10 cellular contexts compared by ENCODE assay signal in the genomic region with DNA sequence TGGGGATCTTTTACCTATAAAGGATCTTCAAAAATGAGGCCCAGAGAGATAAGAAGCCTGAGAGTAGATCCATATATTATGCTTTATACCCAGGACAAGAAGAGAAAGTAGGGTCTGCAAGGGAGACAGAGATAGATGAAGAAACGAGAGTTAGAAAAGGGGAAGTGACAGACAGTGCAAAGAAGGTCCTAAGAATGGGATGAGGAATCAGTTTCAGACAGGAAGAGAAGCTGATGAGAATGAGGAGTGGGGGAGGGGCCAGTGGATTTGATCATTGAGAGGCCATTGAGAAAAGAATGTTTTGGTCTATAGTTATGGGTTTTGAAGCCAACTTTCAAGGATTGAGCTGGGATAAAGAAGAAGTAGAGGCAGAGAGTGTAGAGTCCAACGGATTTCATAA. TPM values are rescaled to one million over a fixed set of nuclear protein-coding genes. Genes with fewer than 3 reads are reported as not detected.
DNase-seq lines count a peak whose midpoint lies in the region; ATAC-seq and TF ChIP-seq lines count a peak whose summit lies in the region.
"Had no signal": no experiment of that assay in that cellular context is flagged by ENCODE, and none has a peak within 500 bp of the region (broad histone marks: within the 10 kb centered on the region; RNA-seq: fewer than 3 reads in every experiment).

No MANE protein-coding gene starts in this region.

- whole genome bisulfite sequencing in suprapubic skin: 83% methylated on average over 2 of the region's 2 CpGs
- 79% methylated on average over 2 of the region's 2 CpGs for WGBS in prostate gland

- H3K27ac ChIP-seq in suprapubic skin: no peak overlapping the region
- H3K27ac ChIP-seq in prostate gland: no peak overlapping the region

- ATAC-seq in GM18511 (IDR thresholded peaks at IDR 0.05; ENCODE audit: unreplicated experiment) (peak; percentile 81), GM21717 (IDR thresholded peaks at IDR 0.05; ENCODE audit: unreplicated experiment) (peak; percentile 81), HG03571 (IDR thresholded peaks at IDR 0.05; ENCODE audit: unreplicated experiment) (peak; percentile 91)
- no peak for ATAC-seq in activated CD4-positive, CD25-positive, alpha-beta regulatory T cell treated with anti-CD3 and anti-CD28 coated beads, Interleukin-2, amount 50 U/mL, for 24 hours

- DNase-seq in suprapubic skin (ENCODE audit: low spot score in 2 of 2): no peak
- DNase-seq in prostate gland (ENCODE audit: low spot score): no peak
- no peak for DNase-seq in stimulated activated naive CD4-positive, alpha-beta T cell treated with Interleukin-2 at 50 U/mL for 16 hours (lab: John Stamatoyannopoulos, UW)
- DNase-seq: DMS 273 treated with DMSO at 0.1 percent for 48 hours, NCI-H524 had no signal

- TF ChIP-seq POLR2A in suprapubic skin (IDR thresholded peaks at IDR 0.05): no peak
- TF ChIP-seq POLR2A in prostate gland (IDR thresholded peaks at IDR 0.05): no peak

- intact Hi-C loops in dendritic cell treated with granulocyte-macrophage colony-stimulating factor and Interleukin-4, amounts not matched to agents 40 ng/mL and 50 ng/mL, for 4 days (cut with micrococcal nuclease): loop anchor here (5.0 kb wide), 2 partner anchors 128 to 153 kb away; no protein-coding TSS in a partner anchor
- intact Hi-C loops in prostate gland (cut with DNase I): loop anchor here (10.0 kb wide), 1 partner anchor 175 kb away; no protein-coding TSS in a partner anchor

- TF ChIP-seq EP300 in suprapubic skin (IDR thresholded peaks at IDR 0.05): no peak

- no peak overlapping the region for H3K4me3 ChIP-seq in suprapubic skin
- no peak overlapping the region for H3K4me3 ChIP-seq in prostate gland

- H3K36me3 ChIP-seq in suprapubic skin (no peaks in the 10 kb centered on the region), prostate gland (no peaks in the 10 kb centered on the region)

- H3K27me3 ChIP-seq in suprapubic skin (no peaks in the 10 kb centered on the region), prostate gland (replicated peaks; ENCODE audit: insufficient read depth) (no peaks in the 10 kb centered on the region)

- H3K27me3 Mint-ChIP-seq in dendritic cell treated with granulocyte-macrophage colony-stimulating factor and Interleukin-4, amounts not matched to agents 40 ng/mL and 50 ng/mL, for 4 days: no peaks in the 10 kb centered on the region

- H3K4me3 Mint-ChIP-seq in dendritic cell treated with granulocyte-macrophage colony-stimulating factor and Interleukin-4, amounts not matched to agents 40 ng/mL and 50 ng/mL, for 4 days: peak overlapping the region; percentile 11

- no peaks in the 10 kb centered on the region for H3K9me3 ChIP-seq in suprapubic skin
- no peaks in the 10 kb centered on the region for H3K9me3 ChIP-seq in prostate gland

- H3K27ac Mint-ChIP-seq in dendritic cell treated with granulocyte-macrophage colony-stimulating factor and Interleukin-4, amounts not matched to agents 40 ng/mL and 50 ng/mL, for 4 days: peak overlapping the region; percentile 82

- TF ChIP-seq CTCF in suprapubic skin (IDR thresholded peaks at IDR 0.05) (no peak), prostate gland (IDR thresholded peaks at IDR 0.05) (no peak)

- H3K9me3 Mint-ChIP-seq in dendritic cell treated with granulocyte-macrophage colony-stimulating factor and Interleukin-4, amounts not matched to agents 40 ng/mL and 50 ng/mL, for 4 days: no peaks in the 10 kb centered on the region

- no peaks in the 10 kb centered on the region for H3K36me3 Mint-ChIP-seq in dendritic cell treated with granulocyte-macrophage colony-stimulating factor and Interleukin-4, amounts not matched to agents 40 ng/mL and 50 ng/mL, for 4 days (ENCODE audit: low read depth)

- H3K4me1 Mint-ChIP-seq in dendritic cell treated with granulocyte-macrophage colony-stimulating factor and Interleukin-4, amounts not matched to agents 40 ng/mL and 50 ng/mL, for 4 days (ENCODE audit: low read depth): peaks cover 69% of the 10 kb centered on the region

- H3K4me1 ChIP-seq in suprapubic skin (peaks cover 28% of the 10 kb centered on the region), prostate gland (replicated peaks) (no peaks in the 10 kb centered on the region)

RNA-seq across cellular contexts. Expression of gene CD28, which starts 46.8 kb away (rescaled TPM):
- total RNA-seq in suprapubic skin (1 to 10 TPM in 1 of 4 donors, under 1 TPM in 2, not detected in 1; 0.08 to 1.0 (median 0.15) TPM), prostate gland (under 1 TPM; 0.05 to 0.51 TPM)

Comparison
In these comparisons a context has a peak if more than half of its experiments do, and no peak if none do; other contexts are left out.
1. ATAC-seq: peak in GM18511 (single experiment), GM21717 (single experiment) and HG03571 (single experiment); none in activated CD4-positive, CD25-positive, alpha-beta regulatory T cell treated with anti-CD3 and anti-CD28 coated beads, Interleukin-2, amount 50 U/mL, for 24 hours (0 of 2).